ENCODE assay signal across 8 cellular contexts in the genomic region with DNA sequence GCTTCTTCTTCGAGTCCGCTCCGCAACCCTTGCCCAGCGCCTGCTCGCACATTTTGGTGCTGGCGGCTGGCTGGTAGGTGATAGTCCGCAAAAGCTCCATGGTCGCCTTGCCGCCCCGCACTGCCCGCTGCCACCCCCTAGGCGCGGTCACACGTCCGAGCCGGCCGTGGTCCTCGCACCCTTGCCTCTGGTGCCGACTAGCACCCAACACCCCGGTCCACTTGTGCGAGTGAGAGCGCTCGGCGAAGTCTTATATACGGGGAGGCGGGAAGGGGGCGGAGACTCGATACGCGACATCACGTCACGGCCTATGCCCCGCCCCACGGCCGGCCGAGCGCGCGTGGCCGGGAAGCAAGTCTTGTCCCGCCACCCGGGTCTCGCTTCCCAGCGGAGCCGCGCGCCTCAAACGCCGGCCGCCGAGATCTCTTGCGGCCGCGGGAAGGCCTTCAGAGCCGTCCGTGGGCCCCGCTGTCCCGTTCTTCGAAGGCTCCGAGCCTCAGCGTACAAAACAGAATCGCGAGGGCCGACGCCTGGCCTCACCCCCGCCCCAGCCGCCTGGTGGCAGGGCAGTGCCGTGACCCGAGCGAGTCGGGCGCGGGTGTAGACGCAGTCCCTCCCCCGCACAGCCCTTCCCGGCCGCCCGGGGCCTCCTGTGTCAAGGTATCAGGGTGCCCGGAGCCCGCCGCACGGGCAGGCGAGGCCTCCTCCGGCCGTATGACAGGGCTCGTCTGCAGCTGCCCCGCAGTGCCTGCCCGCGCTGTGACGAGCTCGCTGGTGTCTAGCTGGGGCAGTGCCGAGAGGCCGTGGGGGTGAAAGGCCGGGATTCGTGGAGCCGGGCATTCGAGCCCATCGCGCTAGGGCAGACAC. TPM values are rescaled to one million over a fixed set of nuclear protein-coding genes. Genes with fewer than 3 reads are reported as not detected.
A peak's percentile ranks its signal among the peaks of the same experiment; 100 is the strongest.
DNase-seq lines count a peak whose midpoint lies in the region; ATAC-seq, FAIRE-seq and TF ChIP-seq lines count a peak whose summit lies in the region.

Gene PLK2, minus strand, starts transcription at position 227 of the 867 bp plus-strand sequence. Its CDS starts 127 bp downstream, at position 100.

- DNase-seq in D721Med (ENCODE audit: insufficient read length, low spot score), result peak; percentile 41
- DNase-seq in HPDE6-E6E7 (ENCODE audit: extremely low spot score), result peak; percentile 74
- peak; percentile 90 to 92 for DNase-seq in SJCRH30
- DNase-seq in activated naive CD4-positive, alpha-beta T cell treated with Interleukin-2 at 50 U/mL for 16 hours, result peak; percentile 90
- DNase-seq in frontal cortex (ENCODE audit: low spot score in 2 of 2), result peak; percentile 95 to 97

- ATAC-seq in GM19468 (IDR thresholded peaks at IDR 0.05; ENCODE audit: extremely low read depth, unreplicated experiment), result peak; percentile 30

- H3K27me3 ChIP-seq in SJCRH30 (no peaks in the 10 kb centered on the region), neutrophil (peaks cover 38% of the 10 kb centered on the region)

- peak; percentile 6 for TF ChIP-seq CTCF in D721Med (IDR thresholded peaks at IDR 0.05; ENCODE audit: insufficient read depth, missing control alignments)
- peak; percentile 78 for TF ChIP-seq CTCF in neutrophil (IDR thresholded peaks at IDR 0.05)
- TF ChIP-seq CTCF in subcutaneous adipose tissue (IDR thresholded peaks at IDR 0.05; ENCODE audit: low read depth), result no peak

- peaks cover 12% of the 10 kb centered on the region for H3K4me1 ChIP-seq in SJCRH30
- peaks cover 10 to 16% of the 10 kb centered on the region in 2 experiments for H3K4me1 ChIP-seq in neutrophil (ENCODE audit: control insufficient read depth in 1 of 2, insufficient read depth in 1 of 2, low read depth in 1 of 2, low read length in 1 of 2)

- peak within 1 kb of the TSS; percentile 86 for H3K27ac ChIP-seq in SJCRH30
- peak within 1 kb of the TSS; percentile 89 for H3K27ac ChIP-seq in neutrophil

- H3K4me3 ChIP-seq in SJCRH30, result peak within 1 kb of the TSS; percentile 81
- peak within 1 kb of the TSS; percentile 79 to 98 for H3K4me3 ChIP-seq in neutrophil (ENCODE audit: low read depth in 1 of 2, low read length in 1 of 2)

- H3K36me3 ChIP-seq in SJCRH30 (peaks cover 34% of the 10 kb centered on the region), neutrophil (no peaks in the 10 kb centered on the region)

- FAIRE-seq in D721Med (lab: Jason Lieb, UNC) (no peak), frontal cortex (lab: Jason Lieb, UNC) (no peak)

- H3K9me3 ChIP-seq in SJCRH30 (replicated peaks) (no peaks in the 10 kb centered on the region), neutrophil (no peaks in the 10 kb centered on the region)

RNA-seq across cellular contexts. Expression of gene PLK2, which starts in this region (rescaled TPM):
- total RNA-seq in SJCRH30 (2014; rRNA removed; shearing (Covaris generic)), result 38.8 and 41.6 TPM in 2 replicates
- 1,139 TPM for total RNA-seq in frontal cortex
- total RNA-seq in subcutaneous adipose tissue, result 10 to 100 TPM; 21.6 to 40.3 (median 33.9) TPM

Comparison
In these comparisons a context has a peak if more than half of its experiments do, and no peak if none do; other contexts are left out.
1. Peak in every context shown above with its lines: DNase-seq, ATAC-seq, H3K4me3 ChIP-seq and H3K27ac ChIP-seq.
2. RNA of gene PLK2 (total RNA-seq): 1,139 TPM in frontal cortex (single experiment); 21.6 to 40.3 TPM in subcutaneous adipose tissue and 38.8 to 41.6 TPM in SJCRH30; every median in the first group is over 10 times any median in the second.
3. DNase-seq: peak in every context shown above with its lines; median percentile 96 in frontal cortex; 91 in SJCRH30; 90 in activated naive CD4-positive, alpha-beta T cell treated with Interleukin-2 at 50 U/mL for 16 hours; 74 in HPDE6-E6E7; 41 in D721Med.